Comparison of ENCODE assay signal across 21 cellular contexts in genomic region chr6:25032964-25033363, GRCh38.
DNase-seq lines count a peak whose midpoint lies in the region; ATAC-seq and TF ChIP-seq lines count a peak whose summit lies in the region.
"Had no signal": no experiment of that assay in that cellular context is flagged by ENCODE, and none has a peak within 500 bp of the region (broad histone marks: within the 10 kb centered on the region; RNA-seq: fewer than 3 reads in every experiment).

No MANE protein-coding gene starts in this region.

- CTCF ChIA-PET in activated CD8-positive, alpha-beta T cell treated with anti-CD3 and anti-CD28 coated beads for 36 hours (lab: Charles Lee): interaction anchor here (0.7 to 2.9 kb wide), 7 partner anchors 10 to 510 kb away, joined by 3 to 16 read pairs (median 5); no protein-coding TSS in a partner anchor

- DNase-seq in activated T-cell treated with anti-CD3 and anti-CD28 coated beads, Interleukin-2, amount 50 U/mL, for 24 hours: no peak
- no peak for DNase-seq in activated T-cell treated with anti-CD3 and anti-CD28 coated beads, Interleukin-2, amount 50 U/mL, for 4 hours
- no peak for DNase-seq in activated CD8-positive, alpha-beta T cell treated with anti-CD3 and anti-CD28 coated beads for 36 hours
- DNase-seq in ascending aorta (ENCODE audit: low spot score in 2 of 2) (no peak), globus pallidus (ENCODE audit: low spot score) (no peak)
- DNase-seq: 8988T, AML-193, DMS153, GOT3, HCEC 1CT, IMR-90, NCI-H1417, NCI-H1694 treated with DMSO at 0.1 percent for 48 hours, NCI-H2081 treated with DMSO at 0.1 percent for 48 hours, NCI-H2171 treated with DMSO at 0.1 percent for 48 hours, NCI-H446, NCI-H526, SJCRH30 had no signal

- peaks cover 2% of the 10 kb centered on the region for H3K36me3 Mint-ChIP-seq in activated T-cell treated with anti-CD3 and anti-CD28 coated beads, Interleukin-2, amount 50 U/mL, for 24 hours (ENCODE audit: low read depth)
- H3K36me3 Mint-ChIP-seq in activated T-cell treated with anti-CD3 and anti-CD28 coated beads, Interleukin-2, amount 50 U/mL, for 4 hours (ENCODE audit: insufficient read depth): peaks cover 6% of the 10 kb centered on the region
- H3K36me3 Mint-ChIP-seq in IgD-negative memory B cell: peaks cover 2% of the 10 kb centered on the region
- H3K36me3 Mint-ChIP-seq in activated T-helper 17 cell treated with anti-CD3 and anti-CD28 coated beads, Interleukin-2, amount 50 U/mL, for 72 hours (ENCODE audit: low read depth): peaks cover 60% of the 10 kb centered on the region
- H3K36me3 Mint-ChIP-seq in activated CD8-positive, alpha-beta T cell treated with anti-CD3 and anti-CD28 coated beads for 36 hours (ENCODE audit: low read depth): no peaks in the 10 kb centered on the region

- no peak for ATAC-seq in activated T-cell treated with anti-CD3 and anti-CD28 coated beads, Interleukin-2, amount 50 U/mL, for 4 hours
- no peak for ATAC-seq in activated T-helper 17 cell treated with anti-CD3 and anti-CD28 coated beads, Interleukin-2, amount 50 U/mL, for 72 hours (replicated peaks)
- no peak for ATAC-seq in activated CD8-positive, alpha-beta T cell treated with anti-CD3 and anti-CD28 coated beads for 36 hours

- H3K9me3 ChIP-seq in ascending aorta: no peaks in the 10 kb centered on the region
- H3K9me3 ChIP-seq: SJCRH30 had no signal

- POLR2A ChIA-PET in activated CD8-positive, alpha-beta T cell treated with anti-CD3 and anti-CD28 coated beads for 36 hours (lab: Charles Lee): no interaction called here

- H3K36me3 ChIP-seq in ascending aorta: no peaks in the 10 kb centered on the region
- H3K36me3 ChIP-seq: SJCRH30 had no signal

- no peaks in the 10 kb centered on the region for H3K4me1 ChIP-seq in ascending aorta
- H3K4me1 ChIP-seq: SJCRH30 had no signal

- peaks cover 64% of the 10 kb centered on the region for H3K4me1 Mint-ChIP-seq in activated T-cell treated with anti-CD3 and anti-CD28 coated beads, Interleukin-2, amount 50 U/mL, for 24 hours (ENCODE audit: low read depth)
- H3K4me1 Mint-ChIP-seq in activated T-cell treated with anti-CD3 and anti-CD28 coated beads, Interleukin-2, amount 50 U/mL, for 4 hours (ENCODE audit: low read depth): peaks cover 58% of the 10 kb centered on the region
- H3K4me1 Mint-ChIP-seq in IgD-negative memory B cell: peaks cover 36 to 49% (median 44%) of the 10 kb centered on the region in 3 donors
- peaks cover 42% of the 10 kb centered on the region for H3K4me1 Mint-ChIP-seq in activated T-helper 17 cell treated with anti-CD3 and anti-CD28 coated beads, Interleukin-2, amount 50 U/mL, for 72 hours
- H3K4me1 Mint-ChIP-seq in activated CD8-positive, alpha-beta T cell treated with anti-CD3 and anti-CD28 coated beads for 36 hours (ENCODE audit: low read depth): peaks cover 42% of the 10 kb centered on the region

- no peak for TF ChIP-seq CTCF in activated CD8-positive, alpha-beta T cell treated with anti-CD3 and anti-CD28 coated beads for 36 hours (IDR thresholded peaks at IDR 0.05)
- no peak for TF ChIP-seq CTCF in ascending aorta (IDR thresholded peaks at IDR 0.05)

- intact Hi-C loops in activated CD8-positive, alpha-beta T cell treated with anti-CD3 and anti-CD28 coated beads for 36 hours (cut with micrococcal nuclease): no loop called here
- intact Hi-C loops in ascending aorta (cut with DNase I): no loop called here

- H3K27ac Mint-ChIP-seq in activated T-cell treated with anti-CD3 and anti-CD28 coated beads, Interleukin-2, amount 50 U/mL, for 24 hours: peak overlapping the region; percentile 17
- H3K27ac Mint-ChIP-seq in IgD-negative memory B cell: peak overlapping the region in 2 of 3 donors; percentile 39 to 78
- H3K27ac Mint-ChIP-seq in activated T-helper 17 cell treated with anti-CD3 and anti-CD28 coated beads, Interleukin-2, amount 50 U/mL, for 72 hours: peak overlapping the region; percentile 41
- no peak overlapping the region for H3K27ac Mint-ChIP-seq in activated CD8-positive, alpha-beta T cell treated with anti-CD3 and anti-CD28 coated beads for 36 hours
- H3K27ac Mint-ChIP-seq: CD14-positive monocyte had no signal

- H3K27me3 ChIP-seq in ascending aorta: no peaks in the 10 kb centered on the region
- H3K27me3 ChIP-seq: SJCRH30 had no signal

- H3K27ac ChIP-seq in ascending aorta: no peak overlapping the region
- H3K27ac ChIP-seq: SJCRH30 had no signal

- no peaks in the 10 kb centered on the region for H3K27me3 Mint-ChIP-seq in activated T-cell treated with anti-CD3 and anti-CD28 coated beads, Interleukin-2, amount 50 U/mL, for 24 hours
- H3K27me3 Mint-ChIP-seq in activated T-cell treated with anti-CD3 and anti-CD28 coated beads, Interleukin-2, amount 50 U/mL, for 4 hours (ENCODE audit: low read depth): no peaks in the 10 kb centered on the region
- H3K27me3 Mint-ChIP-seq in IgD-negative memory B cell: no peaks in the 10 kb centered on the region
- no peaks in the 10 kb centered on the region for H3K27me3 Mint-ChIP-seq in activated T-helper 17 cell treated with anti-CD3 and anti-CD28 coated beads, Interleukin-2, amount 50 U/mL, for 72 hours
- no peaks in the 10 kb centered on the region for H3K27me3 Mint-ChIP-seq in activated CD8-positive, alpha-beta T cell treated with anti-CD3 and anti-CD28 coated beads for 36 hours

- H3K4me3 Mint-ChIP-seq in activated T-cell treated with anti-CD3 and anti-CD28 coated beads, Interleukin-2, amount 50 U/mL, for 24 hours: no peak overlapping the region
- H3K4me3 Mint-ChIP-seq in activated T-cell treated with anti-CD3 and anti-CD28 coated beads, Interleukin-2, amount 50 U/mL, for 4 hours: no peak overlapping the region
- H3K4me3 Mint-ChIP-seq in IgD-negative memory B cell: no peak overlapping the region
- peak overlapping the region; percentile 43 for H3K4me3 Mint-ChIP-seq in activated T-helper 17 cell treated with anti-CD3 and anti-CD28 coated beads, Interleukin-2, amount 50 U/mL, for 72 hours
- no peak overlapping the region for H3K4me3 Mint-ChIP-seq in activated CD8-positive, alpha-beta T cell treated with anti-CD3 and anti-CD28 coated beads for 36 hours
- H3K4me3 Mint-ChIP-seq: CD14-positive monocyte had no signal

- no peak overlapping the region for H3K4me3 ChIP-seq in ascending aorta
- H3K4me3 ChIP-seq: SJCRH30 had no signal

- no peaks in the 10 kb centered on the region for H3K9me3 Mint-ChIP-seq in activated T-cell treated with anti-CD3 and anti-CD28 coated beads, Interleukin-2, amount 50 U/mL, for 24 hours
- H3K9me3 Mint-ChIP-seq in activated T-cell treated with anti-CD3 and anti-CD28 coated beads, Interleukin-2, amount 50 U/mL, for 4 hours: no peaks in the 10 kb centered on the region
- no peaks in the 10 kb centered on the region for H3K9me3 Mint-ChIP-seq in IgD-negative memory B cell
- H3K9me3 Mint-ChIP-seq in activated T-helper 17 cell treated with anti-CD3 and anti-CD28 coated beads, Interleukin-2, amount 50 U/mL, for 72 hours: no peaks in the 10 kb centered on the region
- H3K9me3 Mint-ChIP-seq in activated CD8-positive, alpha-beta T cell treated with anti-CD3 and anti-CD28 coated beads for 36 hours: no peaks in the 10 kb centered on the region
- H3K9me3 Mint-ChIP-seq: CD14-positive monocyte had no signal
